ENCODE assay signal across 36 cellular contexts in genomic region chr10:30081182-30081581, GRCh38. TPM values are rescaled to one million over a fixed set of nuclear protein-coding genes. Genes with fewer than 3 reads are reported as not detected.
"Had no signal": no experiment of that assay in that cellular context is flagged by ENCODE, and none has a peak within 500 bp of the region (broad histone marks: within the 10 kb centered on the region; RNA-seq: fewer than 3 reads in every experiment).

No MANE protein-coding gene starts in this region.

- H3K9me3 Mint-ChIP-seq: activated CD4-positive, alpha-beta memory T cell treated with anti-CD3 and anti-CD28 coated beads for 36 hours; activated CD8-positive, alpha-beta T cell treated with anti-CD3 and anti-CD28 coated beads for 36 hours; activated naive CD4-positive, alpha-beta T cell treated with anti-CD3 and anti-CD28 coated beads for 36 hours; activated naive CD8-positive, alpha-beta T cell treated with anti-CD3 and anti-CD28 coated beads for 36 hours; activated T-cell treated with anti-CD3 and anti-CD28 coated beads, Interleukin-2, amount 50 U/mL, for 4 hours; activated T-helper 1 cell treated with anti-CD3 and anti-CD28 coated beads, Interleukin-12 subunit alpha, Interleukin-12 subunit beta, Interleukin-2, Interleukin-4 antibody, amounts not matched to agents 30 ng/mL and 10 ng/mL and 1 ng/mL, durations not matched to agents 14 hours and 24 hours and 36 hours; activated T-helper 17 cell treated with anti-CD3 and anti-CD28 coated beads, Interleukin-2, amount 50 U/mL, for 72 hours; T-helper 2 cell treated with Interferon-gamma antibody and Interleukin-4, amounts not matched to agents 5 μg/mL and 100 μg/mL, for 36 hours had no signal

- H3K4me1 Mint-ChIP-seq: activated B cell treated with CpG ODN at 0.5 μM for 24 hours; activated CD4-positive, alpha-beta T cell treated with anti-CD3 and anti-CD28 coated beads, Interleukin-2, amount 10 ng/mL, durations not matched to agents 24 days and 14 days; activated naive CD8-positive, alpha-beta T cell treated with anti-CD3 and anti-CD28 coated beads for 36 hours; activated T-helper 17 cell treated with anti-CD3 and anti-CD28 coated beads, Interleukin-2, amount 50 U/mL, for 72 hours had no signal

- H3K27me3 ChIP-seq: adrenal gland, cardiac muscle cell had no signal

- ATAC-seq: activated CD8-positive, alpha-beta T cell treated with anti-CD3 and anti-CD28 coated beads for 36 hours; activated naive CD4-positive, alpha-beta T cell treated with anti-CD3 and anti-CD28 coated beads, Interleukin-2, amount 50 U/mL, for 72 hours; activated T-cell treated with anti-CD3 and anti-CD28 coated beads, Interleukin-2, amount 50 U/mL, for 4 hours; activated T-cell treated with anti-CD3 and anti-CD28 coated beads, Interleukin-2, amount 50 U/mL, for 72 hours; activated T-helper 17 cell treated with anti-CD3 and anti-CD28 coated beads, Interleukin-2, amount 50 U/mL, for 72 hours had no signal

- DNase-seq: activated B cell treated with CpG ODN at 0.5 μM for 24 hours; activated CD4-positive, alpha-beta memory T cell treated with anti-CD3 and anti-CD28 coated beads for 36 hours; activated CD4-positive, alpha-beta T cell treated with anti-CD3 and anti-CD28 coated beads for 4 hours; activated CD4-positive, alpha-beta T cell treated with anti-CD3 and anti-CD28 coated beads, Interleukin-2, amount 10 ng/mL, durations not matched to agents 24 days and 14 days; activated CD4-positive, alpha-beta T cell treated with anti-CD3 and anti-CD28 coated beads, Interleukin-2, amount 50 U/mL, for 1 hour; activated CD4-positive, alpha-beta T cell treated with anti-CD3 and anti-CD28 coated beads, Interleukin-2, amount 50 U/mL, for 4 hours; activated CD4-positive, CD25-positive, alpha-beta regulatory T cell treated with anti-CD3 and anti-CD28 coated beads, Interleukin-2, amount 50 U/mL, for 72 hours; activated CD8-positive, alpha-beta memory T cell treated with anti-CD3 and anti-CD28 coated beads, Interleukin-2, amount 50 U/mL, for 4 hours; activated CD8-positive, alpha-beta T cell treated with anti-CD3 and anti-CD28 coated beads for 36 hours; activated effector memory CD4-positive, alpha-beta T cell treated with anti-CD3 and anti-CD28 coated beads, Interleukin-2, amount 50 U/mL, for 16 hours; activated gamma-delta T cell treated with Interleukin-2 at 50 U/mL for 16 hours; activated naive CD4-positive, alpha-beta T cell; activated naive CD4-positive, alpha-beta T cell treated with anti-CD3 and anti-CD28 coated beads for 36 hours; activated naive CD4-positive, alpha-beta T cell treated with anti-CD3 and anti-CD28 coated beads, Interleukin-2, amount 50 U/mL, for 16 hours; activated naive CD8-positive, alpha-beta T cell treated with anti-CD3 and anti-CD28 coated beads for 36 hours; activated T-cell treated with anti-CD3 and anti-CD28 coated beads for 4 hours; activated T-cell treated with anti-CD3 and anti-CD28 coated beads, Interleukin-2, amount 50 U/mL, for 1 hour; activated T-cell treated with anti-CD3 and anti-CD28 coated beads, Interleukin-2, amount 50 U/mL, for 4 hours; activated T-cell treated with anti-CD3 and anti-CD28 coated beads, Interleukin-2, amount 50 U/mL, for 72 hours; adrenal gland; amniotic stem cell; aorta; central memory CD4-positive, alpha-beta T cell; T-helper 1 cell; T-helper 2 cell; T-helper 9 cell had no signal

- H3K27ac ChIP-seq: adrenal gland, cardiac muscle cell, VCaP had no signal

- H3K27me3 Mint-ChIP-seq: brain had no signal

- H3K36me3 ChIP-seq: adrenal gland, cardiac muscle cell had no signal

- H3K9me3 ChIP-seq: adrenal gland had no signal

- H3K4me1 ChIP-seq: adrenal gland had no signal

- FAIRE-seq: bronchial epithelial cell, TTC549 had no signal

- H3K27ac Mint-ChIP-seq: activated B cell treated with CpG ODN at 0.5 μM for 24 hours; activated CD4-positive, alpha-beta memory T cell treated with anti-CD3 and anti-CD28 coated beads for 36 hours; activated CD4-positive, alpha-beta T cell treated with anti-CD3 and anti-CD28 coated beads, Interleukin-2, amount 10 ng/mL, durations not matched to agents 24 days and 14 days; activated CD8-positive, alpha-beta T cell treated with anti-CD3 and anti-CD28 coated beads for 36 hours; activated naive CD4-positive, alpha-beta T cell treated with anti-CD3 and anti-CD28 coated beads for 36 hours; activated naive CD4-positive, alpha-beta T cell treated with anti-CD3 and anti-CD28 coated beads, Interleukin-2, amount 50 U/mL, for 72 hours; activated naive CD8-positive, alpha-beta T cell treated with anti-CD3 and anti-CD28 coated beads for 36 hours; activated T-cell treated with anti-CD3 and anti-CD28 coated beads, Interleukin-2, amount 50 U/mL, for 72 hours; activated T-helper 1 cell treated with anti-CD3 and anti-CD28 coated beads, Interleukin-12 subunit alpha, Interleukin-12 subunit beta, Interleukin-2, Interleukin-4 antibody, amounts not matched to agents 30 ng/mL and 10 ng/mL and 1 ng/mL, durations not matched to agents 14 hours and 24 hours and 36 hours; activated T-helper 17 cell treated with anti-CD3 and anti-CD28 coated beads, Interleukin-2, amount 50 U/mL, for 72 hours; brain; T-helper 1 cell treated with Interleukin-12 subunit alpha and Interleukin-12 subunit beta and Interleukin-4 antibody, amounts not matched to agents 30 μg/mL and 1 μg/mL, for 36 hours; T-helper 2 cell treated with Interferon-gamma antibody and Interleukin-4, amounts not matched to agents 5 μg/mL and 100 μg/mL, for 36 hours had no signal

- H3K4me3 ChIP-seq: adrenal gland, cardiac muscle cell had no signal

- H3K36me3 Mint-ChIP-seq: activated CD4-positive, alpha-beta memory T cell treated with anti-CD3 and anti-CD28 coated beads for 36 hours; activated naive CD4-positive, alpha-beta T cell treated with anti-CD3 and anti-CD28 coated beads, Interleukin-2, amount 50 U/mL, for 72 hours; activated naive CD8-positive, alpha-beta T cell treated with anti-CD3 and anti-CD28 coated beads for 36 hours; brain had no signal

- H3K4me3 Mint-ChIP-seq: activated B cell treated with CpG ODN at 0.5 μM for 24 hours; activated CD4-positive, alpha-beta memory T cell treated with anti-CD3 and anti-CD28 coated beads for 36 hours; activated CD4-positive, alpha-beta T cell treated with anti-CD3 and anti-CD28 coated beads, Interleukin-2, amount 10 ng/mL, durations not matched to agents 24 days and 14 days; activated CD8-positive, alpha-beta T cell treated with anti-CD3 and anti-CD28 coated beads for 36 hours; activated naive CD4-positive, alpha-beta T cell treated with anti-CD3 and anti-CD28 coated beads for 36 hours; activated naive CD8-positive, alpha-beta T cell treated with anti-CD3 and anti-CD28 coated beads for 36 hours; activated T-cell treated with anti-CD3 and anti-CD28 coated beads, Interleukin-2, amount 50 U/mL, for 4 hours; activated T-cell treated with anti-CD3 and anti-CD28 coated beads, Interleukin-2, amount 50 U/mL, for 72 hours; activated T-helper 1 cell treated with anti-CD3 and anti-CD28 coated beads, Interleukin-12 subunit alpha, Interleukin-12 subunit beta, Interleukin-2, Interleukin-4 antibody, amounts not matched to agents 30 ng/mL and 10 ng/mL and 1 ng/mL, durations not matched to agents 14 hours and 24 hours and 36 hours; activated T-helper 17 cell treated with anti-CD3 and anti-CD28 coated beads, Interleukin-2, amount 50 U/mL, for 72 hours; brain; T-helper 1 cell treated with Interleukin-12 subunit alpha and Interleukin-12 subunit beta and Interleukin-4 antibody, amounts not matched to agents 30 μg/mL and 1 μg/mL, for 36 hours; T-helper 2 cell treated with Interferon-gamma antibody and Interleukin-4, amounts not matched to agents 5 μg/mL and 100 μg/mL, for 36 hours had no signal

RNA-seq across cellular contexts. Expression of gene JCAD, which starts 21.8 kb away (rescaled TPM):
- total RNA-seq: activated B cell treated with CpG ODN at 0.5 μM for 24 hours; activated CD8-positive, alpha-beta T cell treated with anti-CD3 and anti-CD28 coated beads for 36 hours had no signal
